In the genomic region with DNA sequence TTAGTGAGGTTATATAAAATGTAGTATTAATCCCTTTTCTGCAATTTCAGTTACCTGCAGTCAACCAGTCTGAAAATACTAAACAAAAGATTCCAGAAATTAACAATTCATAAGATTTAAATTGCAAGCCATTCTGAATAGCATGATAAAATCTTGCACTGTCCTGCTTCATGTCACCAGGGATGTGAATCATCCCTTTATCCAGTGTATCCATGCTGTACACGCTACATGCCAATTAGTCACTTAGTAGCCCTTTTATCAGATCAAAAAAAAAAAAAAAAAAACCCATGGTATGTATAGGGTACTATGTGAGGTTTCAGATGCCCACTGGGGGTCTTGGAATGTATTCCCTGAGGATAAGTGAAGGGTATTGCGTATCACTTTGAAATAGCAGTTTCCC, we compare ENCODE assay signal across 20 cellular contexts.
"Had no signal": no experiment of that assay in that cellular context is flagged by ENCODE, and none has a peak within 500 bp of the region (broad histone marks: within the 10 kb centered on the region; RNA-seq: fewer than 3 reads in every experiment).

No MANE protein-coding gene starts in this region.

- H3K4me1 ChIP-seq: body of pancreas, prostate gland had no signal

- H3K27ac ChIP-seq: body of pancreas, epithelial cell of prostate, foreskin keratinocyte, left ventricle myocardium inferior, ovary, prostate gland, thoracic aorta, upper lobe of right lung had no signal

- DNase-seq: activated CD4-positive, alpha-beta memory T cell treated with anti-CD3 and anti-CD28 coated beads for 36 hours; activated CD4-positive, alpha-beta T cell treated with anti-CD3 and anti-CD28 coated beads for 4 hours; activated CD4-positive, CD25-positive, alpha-beta regulatory T cell; activated naive CD4-positive, alpha-beta T cell treated with anti-CD3 and anti-CD28 coated beads for 36 hours; activated naive CD8-positive, alpha-beta T cell treated with anti-CD3 and anti-CD28 coated beads, Interleukin-2, amount 10 ng/mL, durations not matched to agents 7 days and 5 days; activated T-cell treated with anti-CD3 and anti-CD28 coated beads, Interleukin-2, amount 50 U/mL, for 48 hours; amygdala; body of pancreas; foreskin keratinocyte; hippocampal formation; left ventricle myocardium inferior; mammary epithelial cell; ovary; stimulated activated CD4-positive, alpha-beta T cell treated with anti-CD3 and anti-CD28 coated beads, Interleukin-4, amount 100 ng/mL, for 24 hours; stimulated activated naive CD4-positive, alpha-beta T cell treated with Interleukin-2 at 50 U/mL for 16 hours; upper lobe of right lung had no signal

- H3K36me3 ChIP-seq: left ventricle myocardium inferior, ovary, prostate gland, thoracic aorta, upper lobe of right lung had no signal

- ATAC-seq: body of pancreas; foreskin keratinocyte; natural killer cell treated with Interleukin-12 subunit alpha and Interleukin-12 subunit beta and Interleukin-15 and Interleukin-18, amount 100 ng/mL, for 72 hours; upper lobe of right lung had no signal

- H3K9me3 ChIP-seq: body of pancreas, left ventricle myocardium inferior, ovary, prostate gland, thoracic aorta, upper lobe of right lung had no signal

- H3K27me3 ChIP-seq: body of pancreas, foreskin keratinocyte, ovary, upper lobe of right lung had no signal

- H3K4me3 ChIP-seq: body of pancreas, left ventricle myocardium inferior, ovary, prostate gland, thoracic aorta, upper lobe of right lung had no signal
